1 cellular context compared by ENCODE assay signal in genomic region chr14:95515523-95516517, GRCh38.
TF ChIP-seq lines count a peak whose summit lies in the region.

No MANE protein-coding gene starts in this region.

TF ChIP-seq in HepG2, 621 proteins besides CTCF, POLR2A, EP300 and RAD21 (continues in another document):
- no peak; the same call in 1 of the 2 replicates for TF ChIP-seq ZNF142 (CRISPR knock-in tag; IDR thresholded peaks at IDR 0.05)
- no peak for TF ChIP-seq ZBTB3 (CRISPR knock-in tag; IDR thresholded peaks at IDR 0.05; ENCODE audit: borderline replicate concordance, low read depth)
- no peak for TF ChIP-seq MIXL1 (CRISPR knock-in tag; IDR thresholded peaks at IDR 0.05)
- no peak for TF ChIP-seq LCORL (IDR thresholded peaks at IDR 0.05)
- TF ChIP-seq LCORL (CRISPR knock-in tag; IDR thresholded peaks at IDR 0.05) = peak; percentile 69
- TF ChIP-seq ZNF639 (CRISPR knock-in tag; conservative IDR thresholded peaks at IDR 0.05) = no peak
- TF ChIP-seq PREB (CRISPR knock-in tag; IDR thresholded peaks at IDR 0.05) = no peak
- no peak for TF ChIP-seq ATRX (CRISPR knock-in tag; IDR thresholded peaks at IDR 0.05; ENCODE audit: borderline replicate concordance)
- TF ChIP-seq ZNF343 (CRISPR knock-in tag; IDR thresholded peaks at IDR 0.05) = no peak
- TF ChIP-seq PBX2 (CRISPR knock-in tag; IDR thresholded peaks at IDR 0.05) = 0 out of 2 replicates have a peak, but pooled peaks have one; percentile 12
- TF ChIP-seq SNRNP70 (IDR thresholded peaks at IDR 0.05; ENCODE audit: low read depth, low read length) = no peak
- no peak for TF ChIP-seq CBX2 (IDR thresholded peaks at IDR 0.05; ENCODE audit: low read depth, low read length)
- TF ChIP-seq CBX2 (CRISPR knock-in tag; IDR thresholded peaks at IDR 0.05; ENCODE audit: low read depth) = no peak
- TF ChIP-seq CSRNP2 (CRISPR knock-in tag; conservative IDR thresholded peaks at IDR 0.05; ENCODE audit: low read depth) = no peak
- peak; percentile 49; the same call in 1 of the 2 replicates for TF ChIP-seq SAP130 (CRISPR knock-in tag; IDR thresholded peaks at IDR 0.05; ENCODE audit: low read depth)
- TF ChIP-seq SRSF9 (IDR thresholded peaks at IDR 0.05; ENCODE audit: borderline replicate concordance, insufficient read depth, low read depth, low read length, poor library complexity, severe bottlenecking) = no peak
- no peak for TF ChIP-seq RAD51 (IDR thresholded peaks at IDR 0.05; ENCODE audit: borderline replicate concordance)
- TF ChIP-seq ZBTB26 (CRISPR knock-in tag; IDR thresholded peaks at IDR 0.05; ENCODE audit: borderline replicate concordance) = no peak
- peak; percentile 35; the same call in 1 of the 2 replicates for TF ChIP-seq REPIN1 (CRISPR knock-in tag; IDR thresholded peaks at IDR 0.05; ENCODE audit: borderline replicate concordance, low read depth)
- TF ChIP-seq E2F1 (CRISPR knock-in tag; IDR thresholded peaks at IDR 0.05) = no peak
- TF ChIP-seq SPEN (CRISPR knock-in tag; IDR thresholded peaks at IDR 0.05; ENCODE audit: low read depth) = no peak
- TF ChIP-seq MTA3 (CRISPR knock-in tag; IDR thresholded peaks at IDR 0.05) = no peak
- TF ChIP-seq ZBTB7A (CRISPR knock-in tag; IDR thresholded peaks at IDR 0.05) = no peak
- no peak for TF ChIP-seq HNF1A (IDR thresholded peaks at IDR 0.05; ENCODE audit: low read depth)
- TF ChIP-seq HNF1A (CRISPR knock-in tag; IDR thresholded peaks at IDR 0.05; ENCODE audit: borderline replicate concordance) = no peak; the same call in 1 of the 2 replicates
- no peak for TF ChIP-seq CHD4 (IDR thresholded peaks at IDR 0.05; ENCODE audit: borderline replicate concordance, low read length)
- TF ChIP-seq TRIM24 (CRISPR knock-in tag; IDR thresholded peaks at IDR 0.05) = no peak
- no peak for TF ChIP-seq CCDC6 (CRISPR knock-in tag; IDR thresholded peaks at IDR 0.05)
- no peak for TF ChIP-seq ZFAT (CRISPR knock-in tag; conservative IDR thresholded peaks at IDR 0.05)
- no peak; the same call in 1 of the 2 replicates for TF ChIP-seq HDAC2 (CRISPR knock-in tag; IDR thresholded peaks at IDR 0.05)
- TF ChIP-seq POGK (CRISPR knock-in tag; conservative IDR thresholded peaks at IDR 0.05) = peak; percentile 57; the same call in 1 of the 2 replicates
- no peak for TF ChIP-seq FOSL2 (CRISPR knock-in tag; IDR thresholded peaks at IDR 0.05)
- TF ChIP-seq SRSF4 (IDR thresholded peaks at IDR 0.05; ENCODE audit: low read depth, low read length, poor library complexity, severe bottlenecking) = no peak
- TF ChIP-seq LBX2 (CRISPR knock-in tag; IDR thresholded peaks at IDR 0.05; ENCODE audit: borderline replicate concordance) = no peak
- no peak for TF ChIP-seq ZSCAN30 (CRISPR knock-in tag; IDR thresholded peaks at IDR 0.05)
- TF ChIP-seq XBP1 (CRISPR knock-in tag; IDR thresholded peaks at IDR 0.05) = no peak
- no peak for TF ChIP-seq RARG (CRISPR knock-in tag; IDR thresholded peaks at IDR 0.05; ENCODE audit: low read depth)
- TF ChIP-seq GPN1 (CRISPR knock-in tag; IDR thresholded peaks at IDR 0.05; ENCODE audit: borderline replicate concordance) = no peak
- no peak for TF ChIP-seq NFE2L2 (IDR thresholded peaks at IDR 0.05; ENCODE audit: low read length)
- TF ChIP-seq ZNF225 (CRISPR knock-in tag; IDR thresholded peaks at IDR 0.05) = no peak
- TF ChIP-seq ZNF441 (CRISPR knock-in tag; IDR thresholded peaks at IDR 0.05; ENCODE audit: borderline replicate concordance) = peak; percentile 43; the same call in 1 of the 2 replicates
- no peak for TF ChIP-seq CENPT (CRISPR knock-in tag; IDR thresholded peaks at IDR 0.05; ENCODE audit: low read depth)
- TF ChIP-seq HNRNPH1 (optimal IDR thresholded peaks at IDR 0.05; ENCODE audit: low read depth, low read length) = no peak
- TF ChIP-seq TMF1 (CRISPR knock-in tag; IDR thresholded peaks at IDR 0.05; ENCODE audit: low read depth) = no peak
- no peak for TF ChIP-seq ZFP36L2 (CRISPR knock-in tag; IDR thresholded peaks at IDR 0.05)
- TF ChIP-seq NCOA5 (CRISPR knock-in tag; IDR thresholded peaks at IDR 0.05) = no peak
